Comparison of ENCODE assay signal across 8 cellular contexts in genomic region chr10:11684341-11684716, GRCh38. TPM values are rescaled to one million over a fixed set of nuclear protein-coding genes. Genes with fewer than 3 reads are reported as not detected.
A peak's percentile ranks its signal among the peaks of the same experiment; 100 is the strongest.
DNase-seq lines count a peak whose midpoint lies in the region; ATAC-seq, FAIRE-seq and TF ChIP-seq lines count a peak whose summit lies in the region.
"Not testable (repeated sequence)": the region's sequence is repeated elsewhere in the genome, so short reads cannot be mapped to it uniquely, and the experiment has no call there.

No MANE protein-coding gene starts in this region.

- not testable (repeated sequence) for H3K9me3 ChIP-seq in HEK293 (ENCODE audit: control insufficient read depth, insufficient read depth, low read depth, low read length); GM12878 (replicated peaks; ENCODE audit: control insufficient read depth, insufficient read depth, low read length); keratinocyte (ENCODE audit: control insufficient read depth, low read depth, low read length); spleen

- in situ Hi-C loops in GM12878 (cut with MboI): loop anchor here (10.0 kb wide), 1 partner anchor 510 kb away; no protein-coding TSS in a partner anchor

- not testable (repeated sequence) for TF ChIP-seq POLR2A in GM12878 (IDR thresholded peaks at IDR 0.05; ENCODE audit: low read depth, low read length); spleen (IDR thresholded peaks at IDR 0.05)

- H3K27ac ChIP-seq in C4-2B (peak overlapping the region; percentile 40; the same call in 1 of the 2 replicates), HEK293 (ENCODE audit: extremely low read depth, low read depth, low read length) (peak overlapping the region; percentile 79; the same call in 1 of the 2 replicates), GM12878 (ENCODE audit: control insufficient read depth, insufficient read depth) (peak overlapping the region; percentile 100), keratinocyte (ENCODE audit: control insufficient read depth, insufficient read depth, low read length) (peak overlapping the region; percentile 85), spleen (peak overlapping the region; percentile 73 to 94 (median 86))

- not testable (repeated sequence) for H3K27me3 ChIP-seq in GM12878 (replicated peaks in 1 of 2; ENCODE audit: control insufficient read depth in 2 of 2, insufficient read depth in 2 of 2, low read length in 1 of 2); keratinocyte (ENCODE audit: control insufficient read depth, extremely low read depth, insufficient read depth, low read length); spleen (replicated peaks in 1 of 7)

- not testable (repeated sequence) for H4K20me1 ChIP-seq in GM12878 (ENCODE audit: control insufficient read depth, insufficient read depth); keratinocyte (ENCODE audit: control insufficient read depth, extremely low read depth, insufficient read depth, low read length)

- 0% methylated on average over 4 of the region's 4 CpGs for WGBS in GM12878 (ENCODE audit: insufficient coverage, insufficient replicate concordance, low lambda C conversion rate, missing lambda C conversion rate)
- 29 to 56% (median 33%) methylated on average over 4 of the region's 4 CpGs for WGBS in spleen, 5 donors

- H3K9ac ChIP-seq in GM12878 (ENCODE audit: control insufficient read depth, insufficient read depth, low read length) (peak overlapping the region; percentile 98), keratinocyte (ENCODE audit: control insufficient read depth, extremely low read depth, insufficient read depth, low read length) (peak overlapping the region; percentile 76)

- H3K79me2 ChIP-seq in GM12878 (ENCODE audit: control insufficient read depth, insufficient read depth, low read length): peaks cover 19% of the 10 kb centered on the region
- not testable (repeated sequence) for H3K79me2 ChIP-seq in keratinocyte (ENCODE audit: control insufficient read depth, insufficient read depth, low read length)

- SMC1A ChIA-PET in GM12878 (lab: Charles Lee; ENCODE audit: uncharacterized antibody, unreplicated experiment): interaction anchor here (0.6 to 6.9 kb wide), 12 partner anchors 11 to 260 kb away, joined by 3 to 57 read pairs (median 6); no protein-coding TSS in a partner anchor

- peak; percentile 3 for DNase-seq in T follicular helper cell (ENCODE audit: low read depth)
- not testable (repeated sequence) for DNase-seq in GM12878 (ENCODE audit: low read depth, low spot score); keratinocyte (ENCODE audit: low read depth, low spot score); spleen

- H2AFZ ChIP-seq in GM12878 (ENCODE audit: control insufficient read depth, low read depth, low read length): peak overlapping the region; percentile 31; the same call in 1 of the 2 replicates
- not testable (repeated sequence) for H2AFZ ChIP-seq in keratinocyte (ENCODE audit: control insufficient read depth, low read length)

- FAIRE-seq in GM12878 (lab: Jason Lieb, UNC); keratinocyte (lab: Jason Lieb, UNC): not testable (repeated sequence)

- RAD21 ChIA-PET in GM12878 (lab: Charles Lee; ENCODE audit: unreplicated experiment): interaction anchor here (1.0 to 3.5 kb wide), 7 partner anchors 15 to 169 kb away, joined by 3 to 32 read pairs (median 8); no protein-coding TSS in a partner anchor

- H3K36me3 ChIP-seq in HEK293 (ENCODE audit: control insufficient read depth in 2 of 2, insufficient read depth in 1 of 2, low read length in 2 of 2); GM12878 (ENCODE audit: control insufficient read depth in 2 of 2, insufficient read depth in 2 of 2, low read length in 1 of 2); keratinocyte (ENCODE audit: control insufficient read depth in 2 of 2, extremely low read depth in 1 of 2, insufficient read depth in 2 of 2, low read length in 2 of 2); spleen: not testable (repeated sequence)

- H3K9me1 ChIP-seq in keratinocyte (ENCODE audit: control insufficient read depth, extremely low read depth, insufficient read depth, low read length): not testable (repeated sequence)

- dilution Hi-C loops in keratinocyte (cut with MboI; ENCODE audit: extremely low pct_ligation_motif_present, low sequenced_read_pairs): not testable (repeated sequence)

- not testable (repeated sequence) for TF ChIP-seq RAD21 in GM12878 (IDR thresholded peaks at IDR 0.05; ENCODE audit: insufficient read depth, low read depth, low read length)

- not testable (repeated sequence) for H3K4me1 ChIP-seq in HEK293 (ENCODE audit: control insufficient read depth, insufficient read depth, low read length)
- peaks cover 51% of the 10 kb centered on the region for H3K4me1 ChIP-seq in GM12878 (ENCODE audit: control insufficient read depth, insufficient read depth, low read length)
- peaks cover 35% of the 10 kb centered on the region for H3K4me1 ChIP-seq in keratinocyte (ENCODE audit: control insufficient read depth, extremely low read depth, insufficient read depth, low read length)
- H3K4me1 ChIP-seq in spleen: peaks cover 29 to 99% (median 78%) of the 10 kb centered on the region in 6 donors

- BruUV-seq in GM12878 (replicated peaks; lab: Mats Ljungman, UMichigan): not testable (repeated sequence)

- POLR2A ChIA-PET in HEK293 (lab: Yijun Ruan, JAX) (interaction anchor here (0.7 kb wide), 1 partner anchor 37 kb away, joined by 3 read pairs; no protein-coding TSS in a partner anchor), GM12878 (lab: Charles Lee) (interaction anchor here (0.6 to 2.0 kb wide), 6 partner anchors 14 to 188 kb away, joined by 3 to 5 read pairs (median 4); no protein-coding TSS in a partner anchor)

- CTCF ChIA-PET in HEK293 (lab: Yijun Ruan, JAX) (interaction anchor here (0.5 to 0.7 kb wide), 3 partner anchors 32 to 360 kb away, joined by 3 to 4 read pairs (median 3); no protein-coding TSS in a partner anchor), GM12878 (lab: Yijun Ruan, JAX) (interaction anchor here (0.7 to 2.8 kb wide), 5 partner anchors 15 to 169 kb away, joined by 3 to 17 read pairs (median 3); no protein-coding TSS in a partner anchor)

- TF ChIP-seq CTCF in C4-2B (conservative IDR thresholded peaks at IDR 0.05); HEK293 (tag by site-specific recombination; IDR thresholded peaks at IDR 0.05); GM12878 (IDR thresholded peaks at IDR 0.05 in 2 of 3, conservative IDR thresholded peaks at IDR 0.05 in 1 of 3; ENCODE audit: control insufficient read depth in 2 of 3, extremely low read depth in 1 of 3, insufficient read depth in 1 of 3, low read depth in 3 of 3, low read length in 3 of 3); keratinocyte (optimal IDR thresholded peaks at IDR 0.05 in 1 of 3, IDR thresholded peaks at IDR 0.05 in 1 of 3, conservative IDR thresholded peaks at IDR 0.05 in 1 of 3; ENCODE audit: extremely low read depth in 1 of 3, insufficient read depth in 2 of 3, low read length in 3 of 3); spleen (IDR thresholded peaks at IDR 0.05 in 8 of 11, conservative IDR thresholded peaks at IDR 0.05 in 3 of 11): not testable (repeated sequence)

- H3K4me2 ChIP-seq in GM12878 (ENCODE audit: control insufficient read depth, insufficient read depth) (peak overlapping the region; percentile 97), keratinocyte (ENCODE audit: control insufficient read depth, extremely low read depth, insufficient read depth, low read depth, low read length) (peak overlapping the region; percentile 90)

- peak; percentile 13 for ATAC-seq in GM18909 (IDR thresholded peaks at IDR 0.05; ENCODE audit: poor library complexity, unreplicated experiment)
- peak; percentile 11 for ATAC-seq in HG03439 (IDR thresholded peaks at IDR 0.05; ENCODE audit: unreplicated experiment)
- ATAC-seq in GM12878: peak; percentile 27

- 0 out of 4 replicates have a peak, but pooled peaks of 1 of the 2 experiments have one; percentile 29 for TF ChIP-seq EP300 in GM12878 (IDR thresholded peaks at IDR 0.05; ENCODE audit: borderline replicate concordance in 1 of 2, control insufficient read depth in 1 of 2, low read depth in 2 of 2, low read length in 2 of 2)

- H3K4me3 ChIP-seq in HEK293 (ENCODE audit: low read depth, low read length): not testable (repeated sequence)
- H3K4me3 ChIP-seq in GM12878: peak overlapping the region; percentile 58
- H3K4me3 ChIP-seq in keratinocyte (ENCODE audit: control insufficient read depth in 2 of 3, extremely low read depth in 1 of 3, insufficient read depth in 2 of 3, low read depth in 1 of 3, low read length in 3 of 3): peak overlapping the region in 1 of 3 experiments; percentile 78
- H3K4me3 ChIP-seq in spleen: peak overlapping the region in 7 of 8 donors; percentile 7 to 62 (median 21)

- intact Hi-C loops in GM12878 (cut with micrococcal nuclease; ENCODE audit: unreplicated experiment): loop anchor here (2.0 to 10.0 kb wide), 4 partner anchors 52 to 510 kb away; no protein-coding TSS in a partner anchor
- intact Hi-C loops in spleen (cut with DNase I; ENCODE audit: low total_unique reads): not testable (repeated sequence)

RNA-seq across cellular contexts. Expression of gene ECHDC3, which starts 57.9 kb away (rescaled TPM):
- total RNA-seq in GM12878 (2013; cell fraction: nucleolus; rRNA removed): 0.93 and 2.9 TPM in 2 replicates
- total RNA-seq in GM12878 (2014; rRNA removed) (10.0 and 11.8 TPM in 2 replicates), GM12878 (2014; rRNA removed; fragmentation: Illumina TruSeq; extraction: Trizol) (6.0 and 6.9 TPM in 2 replicates), GM12878 (2021) (6.6 and 8.5 TPM in 2 replicates), spleen (10 to 100 TPM; 10.5 to 49.7 (median 21.4) TPM)
- polyA plus RNA-seq in GM12878 (2011; ENCODE audit: low read depth): 3.6 TPM
- polyA plus RNA-seq in GM12878 (2011; rRNA removed) (0.09 and 0.19 TPM in 2 replicates), GM12878 (2014; fragmentation: Illumina TruSeq; extraction: Trizol) (2.4 and 6.0 TPM in 2 replicates), GM12878 (2014; fragmentation: Nextera tagmentation; extraction: Ambion mirVana) (under 1 TPM; 0.16 to 0.47 TPM), GM12878 (2014; rRNA removed) (8.1 and 8.8 TPM in 2 replicates), GM12878 (2016; fragmentation: Nextera tagmentation; extraction: Ambion mirVana) (1 to 10 TPM; 3.8 to 8.0 TPM), keratinocyte (3.0 to 4.9 TPM (median 3.5 TPM) in 3 replicates), spleen (10 to 100 TPM in 2 of 3 donors, 1 to 10 TPM in 1; 5.6 to 14.8 (median 12.5) TPM)
- polyA plus RNA-seq in GM12878 (2011; cell fraction: cytosol; rRNA removed): 0.31 and 0.32 TPM in 2 replicates
- 0.30 and 0.38 TPM in 2 replicates for polyA plus RNA-seq in GM12878 (2011; cell fraction: nucleus; rRNA removed)
- polyA plus RNA-seq in GM12878 (2012): 3.2 and 7.1 TPM in 2 replicates
- polyA minus RNA-seq in GM12878 (2011; rRNA and poly(A)+ RNA removed): 0.15 TPM in 1 of 2 replicates, not detected in the other
- polyA minus RNA-seq in GM12878 (2011; cell fraction: cytosol; rRNA and poly(A)+ RNA removed): not detected in 2 replicates
- polyA minus RNA-seq in GM12878 (2011; cell fraction: nucleus; rRNA and poly(A)+ RNA removed): not detected in 2 replicates
- polyA plus RNA-seq in keratinocyte (2011; ENCODE audit: low read depth): 0.52 TPM
- 2.5 and 3.4 TPM in 2 replicates for polyA plus RNA-seq in keratinocyte (2011; cell fraction: cytosol; rRNA removed)
- polyA plus RNA-seq in keratinocyte (2011; cell fraction: nucleus; rRNA removed): 1.5 and 3.9 TPM in 2 replicates
- 1.9 and 3.7 TPM in 2 replicates for polyA plus RNA-seq in keratinocyte (2012; ENCODE audit: low replicate concordance)
- 2.2 to 6.6 TPM (median 4.6 TPM) in 3 replicates for polyA minus RNA-seq in keratinocyte
- polyA minus RNA-seq in keratinocyte (2011; cell fraction: cytosol; rRNA and poly(A)+ RNA removed): 5.9 TPM
- polyA minus RNA-seq in keratinocyte (2011; cell fraction: nucleus; rRNA and poly(A)+ RNA removed): 0.84 and 2.0 TPM in 2 replicates

Comparison
In these comparisons a context has a peak if more than half of its experiments do, and no peak if none do; other contexts are left out.
1. H3K27ac ChIP-seq: peak in every context shown above with its lines; median percentile 100 in GM12878; 86 in spleen; 85 in keratinocyte; 79 in HEK293; 40 in C4-2B.